In the genomic region with DNA sequence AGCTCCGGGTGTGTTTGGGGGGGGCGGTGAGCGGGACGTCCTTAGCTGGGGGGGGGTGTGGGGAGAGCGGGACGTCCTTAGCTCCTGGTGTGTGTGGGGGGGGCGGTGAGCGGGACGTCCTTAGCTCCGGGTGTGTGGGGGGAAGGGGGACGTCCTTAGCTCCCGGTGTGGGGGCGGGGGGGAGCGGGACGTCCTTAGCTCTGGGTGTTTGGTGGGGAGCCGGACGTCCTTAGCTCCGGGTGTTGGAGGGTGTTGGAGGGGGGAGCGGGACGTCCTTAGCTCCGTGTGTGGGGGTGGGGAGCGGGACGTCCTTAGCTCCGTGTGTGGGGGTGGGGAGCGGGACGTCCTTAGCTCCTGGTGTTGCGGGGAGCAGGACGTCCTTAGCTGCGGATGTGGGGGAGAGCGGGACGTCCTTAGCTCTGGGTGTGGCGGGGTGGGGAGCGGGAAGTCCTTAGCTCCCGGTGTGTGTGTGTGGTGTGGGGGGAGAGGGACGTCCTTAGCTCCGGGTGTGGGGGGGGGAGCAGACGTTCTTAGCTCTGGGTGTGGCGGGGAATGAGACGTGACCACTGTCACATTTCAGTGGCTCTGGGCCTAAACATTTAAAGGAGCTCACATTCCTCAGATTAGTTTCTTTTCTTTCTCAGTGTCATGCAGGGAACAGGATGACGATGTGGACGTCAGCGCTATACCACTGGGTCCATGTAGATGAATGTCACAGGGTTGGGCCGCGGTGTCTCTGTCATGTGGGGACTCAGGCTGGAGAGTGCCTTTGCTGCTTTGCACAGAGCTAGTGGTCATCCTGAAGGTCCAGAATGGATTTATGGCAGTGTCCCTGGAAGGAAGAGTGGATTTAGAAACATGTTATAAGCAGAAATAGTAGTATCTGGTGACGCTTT, we compare ENCODE assay signal across 1 cellular context.
A peak's percentile ranks its signal among the peaks of the same experiment; 100 is the strongest.
TF ChIP-seq lines count a peak whose summit lies in the region.

No MANE protein-coding gene starts in this region.

TF ChIP-seq in K562, 482 proteins besides CTCF, POLR2A, EP300 and RAD21 (continued from another document and continues in another):
- TF ChIP-seq E4F1 (CRISPR knock-in tag; IDR thresholded peaks at IDR 0.05; ENCODE audit: borderline replicate concordance) (no peak), SMC3 (conservative IDR thresholded peaks at IDR 0.05; ENCODE audit: insufficient read depth, low read depth, low read length) (0 out of 2 replicates have a peak, but pooled peaks have one; percentile 11), ELK1 (CRISPR knock-in tag; IDR thresholded peaks at IDR 0.05) (no peak), ATF1 (CRISPR knock-in tag; IDR thresholded peaks at IDR 0.05) (no peak), ATF1 (tag; IDR thresholded peaks at IDR 0.05) (peak; percentile 96), PHF8 (IDR thresholded peaks at IDR 0.05; ENCODE audit: borderline replicate concordance, low read length) (peak; percentile 32; the same call in 1 of the 2 replicates), ZNF316 (IDR thresholded peaks at IDR 0.05) (peak; percentile 32; the same call in 1 of the 2 replicates), ESRRA (IDR thresholded peaks at IDR 0.05; ENCODE audit: borderline replicate concordance, low read depth) (peak; percentile 74; the same call in 1 of the 2 replicates), HDAC3 (IDR thresholded peaks at IDR 0.05; ENCODE audit: borderline replicate concordance, partially characterized antibody) (peak; percentile 28), PURB (CRISPR knock-in tag; IDR thresholded peaks at IDR 0.05; ENCODE audit: low read depth) (no peak), VEZF1 (CRISPR knock-in tag; IDR thresholded peaks at IDR 0.05) (peak; percentile 99), HES1 (IDR thresholded peaks at IDR 0.05; ENCODE audit: low read depth) (peak; percentile 71), BCOR (IDR thresholded peaks at IDR 0.05) (peak; percentile 90), MYNN (IDR thresholded peaks at IDR 0.05) (peak; percentile 86), MYNN (CRISPR knock-in tag; IDR thresholded peaks at IDR 0.05) (no peak), KDM2B (CRISPR knock-in tag; IDR thresholded peaks at IDR 0.05) (no peak), MED1 (CRISPR knock-in tag; IDR thresholded peaks at IDR 0.05; ENCODE audit: borderline replicate concordance) (no peak), ZNF76 (CRISPR knock-in tag; IDR thresholded peaks at IDR 0.05; ENCODE audit: borderline replicate concordance) (no peak), YY1 (IDR thresholded peaks at IDR 0.05; ENCODE audit: borderline replicate concordance in 1 of 3, control insufficient read depth in 1 of 3, extremely low read depth in 1 of 3, insufficient read depth in 3 of 3, insufficient read length in 1 of 3, insufficient replicate concordance in 2 of 3, low read depth in 1 of 3, low read length in 2 of 3) (peak in 1 of 3 experiments; percentile 42), RBM14 (IDR thresholded peaks at IDR 0.05; ENCODE audit: borderline replicate concordance, insufficient read depth, low read depth, low read length) (no peak), SMARCE1 (IDR thresholded peaks at IDR 0.05) (peak; percentile 87), NFE2 (IDR thresholded peaks at IDR 0.05; ENCODE audit: low read depth) (no peak; the same call in 1 of the 2 replicates), SMARCA4 (IDR thresholded peaks at IDR 0.05) (peak; percentile 67), ZNF57 (CRISPR knock-in tag; IDR thresholded peaks at IDR 0.05) (no peak), ZEB2 (IDR thresholded peaks at IDR 0.05) (peak; percentile 84), SNRNP70 (optimal IDR thresholded peaks at IDR 0.05; ENCODE audit: low read depth, low read length) (no peak), ZNF184 (CRISPR knock-in tag; IDR thresholded peaks at IDR 0.05) (no peak), TAF9B (IDR thresholded peaks at IDR 0.05; ENCODE audit: partially characterized antibody) (peak; percentile 67), KLF16 (IDR thresholded peaks at IDR 0.05) (peak; percentile 75; the same call in 1 of the 2 replicates), TARDBP (IDR thresholded peaks at IDR 0.05) (no peak), ILK (tag; IDR thresholded peaks at IDR 0.05; ENCODE audit: borderline replicate concordance, low read depth) (no peak), ZNF507 (tag; conservative IDR thresholded peaks at IDR 0.05) (no peak), RBM39 (optimal IDR thresholded peaks at IDR 0.05; ENCODE audit: low read depth, low read length) (no peak), PHF20 (IDR thresholded peaks at IDR 0.05; ENCODE audit: partially characterized antibody) (peak; percentile 38), MCM7 (IDR thresholded peaks at IDR 0.05) (peak in 1 of 2 experiments; percentile 99; a peak in 2 of 4 replicates), DACH1 (IDR thresholded peaks at IDR 0.05; ENCODE audit: partially characterized antibody) (peak; percentile 35), NCOA1 (IDR thresholded peaks at IDR 0.05; ENCODE audit: low read depth) (peak; percentile 88), ZNF436 (CRISPR knock-in tag; IDR thresholded peaks at IDR 0.05) (no peak), ZNF830 (CRISPR knock-in tag; IDR thresholded peaks at IDR 0.05) (0 out of 2 replicates have a peak, but pooled peaks have one; percentile 56), THRAP3 (IDR thresholded peaks at IDR 0.05; ENCODE audit: borderline replicate concordance) (peak; percentile 87; the same call in 1 of the 2 replicates), KDM1A (IDR thresholded peaks at IDR 0.05) (peak in 1 of 2 experiments; percentile 6; a peak in 1 of 4 replicates), MAFG (tag; conservative IDR thresholded peaks at IDR 0.05) (no peak), MTA2 (IDR thresholded peaks at IDR 0.05; ENCODE audit: low read depth) (peak; percentile 44), ZNF551 (CRISPR knock-in tag; IDR thresholded peaks at IDR 0.05) (no peak), MIER1 (IDR thresholded peaks at IDR 0.05; ENCODE audit: low read depth) (peak; percentile 62; the same call in 1 of the 2 replicates), STAT6 (CRISPR knock-in tag; IDR thresholded peaks at IDR 0.05) (peak; percentile 39; the same call in 1 of the 2 replicates), TCF7L2 (IDR thresholded peaks at IDR 0.05; ENCODE audit: low read depth, low read length) (no peak), HIVEP1 (CRISPR knock-in tag; IDR thresholded peaks at IDR 0.05) (no peak)
- TF ChIP-seq, protein P1, sequence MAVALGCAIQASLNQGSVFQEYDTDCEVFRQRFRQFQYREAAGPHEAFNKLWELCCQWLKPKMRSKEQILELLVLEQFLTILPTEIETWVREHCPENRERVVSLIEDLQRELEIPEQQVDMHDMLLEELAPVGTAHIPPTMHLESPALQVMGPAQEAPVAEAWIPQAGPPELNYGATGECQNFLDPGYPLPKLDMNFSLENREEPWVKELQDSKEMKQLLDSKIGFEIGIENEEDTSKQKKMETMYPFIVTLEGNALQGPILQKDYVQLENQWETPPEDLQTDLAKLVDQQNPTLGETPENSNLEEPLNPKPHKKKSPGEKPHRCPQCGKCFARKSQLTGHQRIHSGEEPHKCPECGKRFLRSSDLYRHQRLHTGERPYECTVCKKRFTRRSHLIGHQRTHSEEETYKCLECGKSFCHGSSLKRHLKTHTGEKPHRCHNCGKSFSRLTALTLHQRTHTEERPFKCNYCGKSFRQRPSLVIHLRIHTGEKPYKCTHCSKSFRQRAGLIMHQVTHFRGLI (CRISPR knock-in tag; IDR thresholded peaks at IDR 0.05), result no peak
- TF ChIP-seq, protein P2, sequence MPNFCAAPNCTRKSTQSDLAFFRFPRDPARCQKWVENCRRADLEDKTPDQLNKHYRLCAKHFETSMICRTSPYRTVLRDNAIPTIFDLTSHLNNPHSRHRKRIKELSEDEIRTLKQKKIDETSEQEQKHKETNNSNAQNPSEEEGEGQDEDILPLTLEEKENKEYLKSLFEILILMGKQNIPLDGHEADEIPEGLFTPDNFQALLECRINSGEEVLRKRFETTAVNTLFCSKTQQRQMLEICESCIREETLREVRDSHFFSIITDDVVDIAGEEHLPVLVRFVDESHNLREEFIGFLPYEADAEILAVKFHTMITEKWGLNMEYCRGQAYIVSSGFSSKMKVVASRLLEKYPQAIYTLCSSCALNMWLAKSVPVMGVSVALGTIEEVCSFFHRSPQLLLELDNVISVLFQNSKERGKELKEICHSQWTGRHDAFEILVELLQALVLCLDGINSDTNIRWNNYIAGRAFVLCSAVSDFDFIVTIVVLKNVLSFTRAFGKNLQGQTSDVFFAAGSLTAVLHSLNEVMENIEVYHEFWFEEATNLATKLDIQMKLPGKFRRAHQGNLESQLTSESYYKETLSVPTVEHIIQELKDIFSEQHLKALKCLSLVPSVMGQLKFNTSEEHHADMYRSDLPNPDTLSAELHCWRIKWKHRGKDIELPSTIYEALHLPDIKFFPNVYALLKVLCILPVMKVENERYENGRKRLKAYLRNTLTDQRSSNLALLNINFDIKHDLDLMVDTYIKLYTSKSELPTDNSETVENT (CRISPR knock-in tag; IDR thresholded peaks at IDR 0.05), result 0 out of 2 replicates have a peak, but pooled peaks have one; percentile 8
- TF ChIP-seq, protein P3, sequence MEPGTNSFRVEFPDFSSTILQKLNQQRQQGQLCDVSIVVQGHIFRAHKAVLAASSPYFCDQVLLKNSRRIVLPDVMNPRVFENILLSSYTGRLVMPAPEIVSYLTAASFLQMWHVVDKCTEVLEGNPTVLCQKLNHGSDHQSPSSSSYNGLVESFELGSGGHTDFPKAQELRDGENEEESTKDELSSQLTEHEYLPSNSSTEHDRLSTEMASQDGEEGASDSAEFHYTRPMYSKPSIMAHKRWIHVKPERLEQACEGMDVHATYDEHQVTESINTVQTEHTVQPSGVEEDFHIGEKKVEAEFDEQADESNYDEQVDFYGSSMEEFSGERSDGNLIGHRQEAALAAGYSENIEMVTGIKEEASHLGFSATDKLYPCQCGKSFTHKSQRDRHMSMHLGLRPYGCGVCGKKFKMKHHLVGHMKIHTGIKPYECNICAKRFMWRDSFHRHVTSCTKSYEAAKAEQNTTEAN (CRISPR knock-in tag; IDR thresholded peaks at IDR 0.05), result no peak
